Comparison of ENCODE assay signal across 5 cellular contexts in the genomic region with DNA sequence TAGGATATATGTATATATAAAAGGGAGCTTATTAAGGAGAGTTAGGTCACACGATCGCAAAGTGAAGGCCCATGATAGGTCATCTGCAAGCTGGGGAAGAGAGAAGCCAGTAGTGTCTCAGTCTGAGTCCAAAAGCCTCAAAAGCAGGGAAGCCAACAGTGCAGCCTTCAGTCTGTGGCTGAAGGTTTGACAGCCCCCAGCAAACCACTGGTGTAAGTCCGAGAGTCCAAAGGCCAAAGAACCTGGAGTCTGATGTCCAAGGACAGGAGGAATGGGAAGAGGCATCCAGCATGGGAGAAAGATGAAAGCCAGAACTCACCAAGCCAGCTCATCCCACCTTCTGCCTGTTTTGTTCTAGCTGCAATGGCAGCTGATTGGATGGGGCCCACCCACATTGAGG.
"Had no signal": no experiment of that assay in that cellular context is flagged by ENCODE, and none has a peak within 500 bp of the region (broad histone marks: within the 10 kb centered on the region; RNA-seq: fewer than 3 reads in every experiment).

No MANE protein-coding gene starts in this region.

- DNase-seq: IMR-90, KBM-7, KG1 had no signal

- H3K27ac ChIP-seq: HL-60 had no signal

- H3K4me3 ChIP-seq: K562 had no signal
